19 cellular contexts compared by ENCODE assay signal in genomic region chr3:129911261-129911861, GRCh38. TPM values are rescaled to one million over a fixed set of nuclear protein-coding genes. Genes with fewer than 3 reads are reported as not detected.
DNase-seq lines count a peak whose midpoint lies in the region; FAIRE-seq lines count a peak whose summit lies in the region.
"Had no signal": no experiment of that assay in that cellular context is flagged by ENCODE, and none has a peak within 500 bp of the region (broad histone marks: within the 10 kb centered on the region; RNA-seq: fewer than 3 reads in every experiment).

No MANE protein-coding gene starts in this region.

- H4K20me1 ChIP-seq in BLaER1 treated with 17β-estradiol and CSF1 and Interleukin-3, amounts not matched to agents 10 nM and 100 nM: no peaks in the 10 kb centered on the region

- FAIRE-seq in endometrium (lab: Jason Lieb, UNC): peak; percentile 53
- FAIRE-seq: astrocyte, HTR-8/SVneo, TTC549 had no signal

- H3K27me3 ChIP-seq in BLaER1 treated with 17β-estradiol and CSF1 and Interleukin-3, amounts not matched to agents 10 nM and 100 nM: no peaks in the 10 kb centered on the region
- H3K27me3 ChIP-seq: esophagus muscularis mucosa had no signal

- no peak overlapping the region for H3K4me3 ChIP-seq in BLaER1 treated with 17β-estradiol and CSF1 and Interleukin-3, amounts not matched to agents 10 nM and 100 nM
- H3K4me3 ChIP-seq: coronary artery, esophagus muscularis mucosa, thoracic aorta had no signal

- no peak overlapping the region for H3K9ac ChIP-seq in BLaER1 treated with 17β-estradiol and CSF1 and Interleukin-3, amounts not matched to agents 10 nM and 100 nM

- H3K9me3 ChIP-seq in BLaER1 treated with 17β-estradiol and CSF1 and Interleukin-3, amounts not matched to agents 10 nM and 100 nM (replicated peaks in 1 of 11): peaks cover 44 to 86% (median 56%) of the 10 kb centered on the region in 11 experiments

- H3K27ac ChIP-seq in BLaER1 treated with 17β-estradiol and CSF1 and Interleukin-3, amounts not matched to agents 10 nM and 100 nM: peak overlapping the region in 6 of 11 experiments; percentile 11 to 71 (median 54); a peak in 11 of 22 replicates
- H3K27ac ChIP-seq: coronary artery, esophagus muscularis mucosa, thoracic aorta had no signal

- peak overlapping the region in 6 of 11 experiments; percentile 35 to 82 (median 48); a peak in 9 of 22 replicates for H3K4me2 ChIP-seq in BLaER1 treated with 17β-estradiol and CSF1 and Interleukin-3, amounts not matched to agents 10 nM and 100 nM

- H3K36me3 ChIP-seq in BLaER1 treated with 17β-estradiol and CSF1 and Interleukin-3, amounts not matched to agents 10 nM and 100 nM: peaks cover 22 to 41% (median 29%) of the 10 kb centered on the region in 11 experiments
- H3K36me3 ChIP-seq: esophagus muscularis mucosa, thoracic aorta had no signal

- H3K4me1 ChIP-seq in BLaER1 treated with 17β-estradiol and CSF1 and Interleukin-3, amounts not matched to agents 10 nM and 100 nM: peaks cover 0 to 20% (median 11%) of the 10 kb centered on the region in 10 experiments; a peak in 16 of 20 replicates
- H3K4me1 ChIP-seq: esophagus muscularis mucosa had no signal

- peak; percentile 85 to 93 for DNase-seq in NOMO-1 (lab: John Stamatoyannopoulos, UW; ENCODE audit: unreplicated experiment in 2 of 2)
- DNase-seq in mucosa of gallbladder (ENCODE audit: low spot score): peak; percentile 24
- DNase-seq in NCI-H187 (lab: John Stamatoyannopoulos, UW): no peak
- DNase-seq in effector CD8-positive, alpha-beta T cell (lab: John Stamatoyannopoulos, UW): no peak
- DNase-seq in hepatic stellate cell (ENCODE audit: low spot score): no peak
- DNase-seq in NCI-H82 treated with DMSO at 0.1 percent for 48 hours (lab: John Stamatoyannopoulos, UW; ENCODE audit: unreplicated experiment): no peak
- DNase-seq: hypothalamus; natural killer cell; NCI-H2171; SHP77 treated with DMSO at 0.1 percent for 48 hours; stimulated activated CD4-positive, alpha-beta T cell treated with anti-CD3 and anti-CD28 coated beads, Interleukin-2, amount 100 ng/mL, for 24 hours had no signal

RNA-seq across cellular contexts. Expression of gene TMCC1, which starts 17.9 kb away (rescaled TPM):
- 52.9 TPM for total RNA-seq in mucosa of gallbladder

Comparison
In these comparisons a context has a peak if more than half of its experiments do, and no peak if none do; other contexts are left out.
1. DNase-seq: peak in NOMO-1 (2 of 2) and mucosa of gallbladder (single experiment); none in NCI-H187 (0 of 2), effector CD8-positive, alpha-beta T cell (single experiment), hepatic stellate cell (single experiment) and NCI-H82 treated with DMSO at 0.1 percent for 48 hours (single experiment).